9 cellular contexts compared by ENCODE assay signal in genomic region chr1:23394176-23394575, GRCh38. TPM values are rescaled to one million over a fixed set of nuclear protein-coding genes. Genes with fewer than 3 reads are reported as not detected.
DNase-seq lines count a peak whose midpoint lies in the region; ATAC-seq and TF ChIP-seq lines count a peak whose summit lies in the region.
"Had no signal": no experiment of that assay in that cellular context is flagged by ENCODE, and none has a peak within 500 bp of the region (broad histone marks: within the 10 kb centered on the region; RNA-seq: fewer than 3 reads in every experiment).

No MANE protein-coding gene starts in this region.

- TF ChIP-seq CTCF in AG04450 (IDR thresholded peaks at IDR 0.05; ENCODE audit: low read depth, low read length) (no peak), fibroblast of lung (conservative IDR thresholded peaks at IDR 0.05 in 1 of 2, IDR thresholded peaks at IDR 0.05 in 1 of 2; ENCODE audit: low read depth in 1 of 2, low read length in 2 of 2) (no peak), osteoblast (IDR thresholded peaks at IDR 0.05; ENCODE audit: extremely low read depth, low read depth, low read length) (no peak), foreskin keratinocyte (conservative IDR thresholded peaks at IDR 0.05) (no peak)

- H3K9me3 Mint-ChIP-seq in activated CD4-positive, alpha-beta T cell treated with anti-CD3 and anti-CD28 coated beads, Interleukin-2, amount 10 ng/mL, durations not matched to agents 24 days and 14 days, result no peaks in the 10 kb centered on the region

- H3K4me1 Mint-ChIP-seq in activated CD4-positive, alpha-beta T cell treated with anti-CD3 and anti-CD28 coated beads, Interleukin-2, amount 10 ng/mL, durations not matched to agents 24 days and 14 days, result peaks cover 3% of the 10 kb centered on the region

- H3K79me2 ChIP-seq in fibroblast of lung (ENCODE audit: control insufficient read depth, insufficient read depth, low read length) (no peaks in the 10 kb centered on the region), osteoblast (ENCODE audit: insufficient read depth, low read length) (no peaks in the 10 kb centered on the region)

- peaks cover 15% of the 10 kb centered on the region for H3K4me1 ChIP-seq in fibroblast of lung (ENCODE audit: control insufficient read depth, extremely low read depth, insufficient read depth, low read length)
- H3K4me1 ChIP-seq in osteoblast (ENCODE audit: insufficient read depth, low read length), result peaks cover 27% of the 10 kb centered on the region
- H3K4me1 ChIP-seq in foreskin keratinocyte, result no peaks in the 10 kb centered on the region

- CTCF ChIA-PET in AG04450 (lab: Charles Lee), result interaction anchor here (1.1 to 2.9 kb wide), 3 partner anchors 9 to 145 kb away, joined by 3 to 34 read pairs (median 3); no protein-coding TSS in a partner anchor

- intact Hi-C loops in activated CD4-positive, alpha-beta T cell treated with anti-CD3 and anti-CD28 coated beads, Interleukin-2, amount 10 ng/mL, durations not matched to agents 24 days and 14 days (cut with micrococcal nuclease), result no loop called here

- no peak overlapping the region for H3K9ac ChIP-seq in fibroblast of lung (ENCODE audit: insufficient read depth, low read length)

- H3K27me3 Mint-ChIP-seq in activated CD4-positive, alpha-beta T cell treated with anti-CD3 and anti-CD28 coated beads, Interleukin-2, amount 10 ng/mL, durations not matched to agents 24 days and 14 days, result peaks cover 2% of the 10 kb centered on the region

- H3K27ac ChIP-seq in AG04450 (ENCODE audit: low read depth, low read length) (peak overlapping the region; percentile 86), fibroblast of lung (ENCODE audit: insufficient read depth, low read length) (peak overlapping the region; percentile 79), osteoblast (ENCODE audit: low read depth, low read length) (peak overlapping the region; percentile 85), foreskin keratinocyte (no peak overlapping the region)

- H3K27me3 ChIP-seq in AG04450 (ENCODE audit: control insufficient read depth, insufficient read depth, low read length) (no peaks in the 10 kb centered on the region), fibroblast of lung (ENCODE audit: control insufficient read depth, insufficient read depth, low read length) (no peaks in the 10 kb centered on the region), osteoblast (ENCODE audit: insufficient read depth, low read length) (no peaks in the 10 kb centered on the region), foreskin keratinocyte (no peaks in the 10 kb centered on the region)

- H3K27ac Mint-ChIP-seq in activated CD4-positive, alpha-beta T cell treated with anti-CD3 and anti-CD28 coated beads, Interleukin-2, amount 10 ng/mL, durations not matched to agents 24 days and 14 days, result no peak overlapping the region

- H3K36me3 ChIP-seq in fibroblast of lung (ENCODE audit: control insufficient read depth, insufficient read depth, low read length), result no peaks in the 10 kb centered on the region
- H3K36me3 ChIP-seq in osteoblast (ENCODE audit: insufficient read depth, low read length), result no peaks in the 10 kb centered on the region

- no peak overlapping the region for H2AFZ ChIP-seq in fibroblast of lung (ENCODE audit: low read length)
- H2AFZ ChIP-seq in osteoblast (ENCODE audit: low read length), result no peak overlapping the region

- DNase-seq in AG04450 (ENCODE audit: low read depth, low spot score) (no peak), RPMI7951 (ENCODE audit: low read depth) (peak; percentile 66), fibroblast of lung (ENCODE audit: low read depth in 2 of 2) (peak; percentile 74 to 82), osteoblast (ENCODE audit: insufficient read length, low spot score, missing footprints) (peak; percentile 91), foreskin keratinocyte (no peak)
- DNase-seq in activated naive CD4-positive, alpha-beta T cell treated with Interleukin-2 at 50 U/mL for 16 hours, result no peak
- DNase-seq in activated CD4-positive, alpha-beta T cell treated with anti-CD3 and anti-CD28 coated beads, Interleukin-2, amount 10 ng/mL, durations not matched to agents 24 days and 14 days, result no peak
- DNase-seq in activated CD8-positive, alpha-beta memory T cell treated with anti-CD3 and anti-CD28 coated beads, Interleukin-2, amount 50 U/mL, for 4 hours, result no peak
- DNase-seq: NCI-H2081 treated with DMSO at 0.1 percent for 48 hours had no signal

- H3K4me2 ChIP-seq in fibroblast of lung (ENCODE audit: extremely low read depth, insufficient read depth, low read length) (no peak overlapping the region), osteoblast (ENCODE audit: insufficient read depth, low read length) (peak overlapping the region; percentile 44)

- ATAC-seq in foreskin keratinocyte, result no peak

- no peaks in the 10 kb centered on the region for H4K20me1 ChIP-seq in fibroblast of lung (ENCODE audit: control insufficient read depth, extremely low read depth, insufficient read depth, low read length)
- no peaks in the 10 kb centered on the region for H4K20me1 ChIP-seq in osteoblast (ENCODE audit: insufficient read depth, low read length)

- H3K36me3 Mint-ChIP-seq in activated CD4-positive, alpha-beta T cell treated with anti-CD3 and anti-CD28 coated beads, Interleukin-2, amount 10 ng/mL, durations not matched to agents 24 days and 14 days (ENCODE audit: low read depth), result no peaks in the 10 kb centered on the region

- no peak overlapping the region for H3K4me3 Mint-ChIP-seq in activated CD4-positive, alpha-beta T cell treated with anti-CD3 and anti-CD28 coated beads, Interleukin-2, amount 10 ng/mL, durations not matched to agents 24 days and 14 days

- POLR2A ChIA-PET in AG04450 (lab: Yijun Ruan, JAX), result interaction anchor here (1.0 to 2.2 kb wide), 7 partner anchors 9 to 227 kb away, joined by 3 to 7 read pairs (median 4); partner anchors contain the start of genes HNRNPR and ZNF436

- H3K9me3 ChIP-seq in AG04450 (ENCODE audit: control insufficient read depth, insufficient read depth, low read length) (no peaks in the 10 kb centered on the region; the same call in 1 of the 2 replicates), fibroblast of lung (ENCODE audit: control insufficient read depth, insufficient read depth, low read depth, low read length) (no peaks in the 10 kb centered on the region), osteoblast (ENCODE audit: low read depth, low read length) (no peaks in the 10 kb centered on the region)

- H3K4me3 ChIP-seq in AG04450 (ENCODE audit: low read depth, low read length), result no peak overlapping the region
- no peak overlapping the region for H3K4me3 ChIP-seq in fibroblast of lung (replicated peaks in 1 of 4; ENCODE audit: control extremely low read depth in 1 of 4, insufficient read depth in 1 of 4, low read depth in 3 of 4, low read length in 4 of 4)
- H3K4me3 ChIP-seq in osteoblast (ENCODE audit: insufficient read depth, low read length), result no peak overlapping the region

RNA-seq across cellular contexts. Expression of gene ZNF436, which starts 24.5 kb away (rescaled TPM):
- polyA plus RNA-seq in AG04450 (2011; rRNA removed), result 14.2 and 17.2 TPM in 2 replicates
- polyA minus RNA-seq in AG04450 (2011; rRNA and poly(A)+ RNA removed), result 14.6 and 22.5 TPM in 2 replicates
- total RNA-seq in RPMI7951 (2014; rRNA removed; shearing (Covaris generic)), result 15.7 and 21.1 TPM in 2 replicates
- total RNA-seq in fibroblast of lung, result 31.5 and 32.6 TPM in 2 replicates
- 10.7 and 11.9 TPM in 2 replicates for polyA plus RNA-seq in fibroblast of lung
- 8.1 and 8.7 TPM in 2 replicates for polyA plus RNA-seq in fibroblast of lung (2012)
- 5.2 and 5.3 TPM in 2 replicates for polyA minus RNA-seq in fibroblast of lung (ENCODE audit: low replicate concordance)
- total RNA-seq in osteoblast, result 32.4 and 32.9 TPM in 2 replicates
- 5.2 TPM in 2 replicates for total RNA-seq in activated CD4-positive, alpha-beta T cell treated with anti-CD3 and anti-CD28 coated beads, Interleukin-2, amount 10 ng/mL, durations not matched to agents 24 days and 14 days
- 11.8 TPM in 2 replicates for total RNA-seq in foreskin keratinocyte
- 3.1 and 4.0 TPM in 2 replicates for polyA plus RNA-seq in foreskin keratinocyte

RNA-seq across cellular contexts. Expression of gene TCEA3, which starts 30.4 kb away (rescaled TPM):
- polyA plus RNA-seq in AG04450 (2011; rRNA removed) (14.7 and 15.6 TPM in 2 replicates), fibroblast of lung (11.9 and 12.3 TPM in 2 replicates), foreskin keratinocyte (0.90 and 1.2 TPM in 2 replicates)
- polyA minus RNA-seq in AG04450 (2011; rRNA and poly(A)+ RNA removed), result 10.9 and 11.2 TPM in 2 replicates
- 1.7 and 2.3 TPM in 2 replicates for total RNA-seq in RPMI7951 (2014; rRNA removed; shearing (Covaris generic))
- total RNA-seq in fibroblast of lung (37.5 and 44.6 TPM in 2 replicates), osteoblast (28.9 and 31.5 TPM in 2 replicates), foreskin keratinocyte (0.71 and 1.4 TPM in 2 replicates)
- 11.5 and 14.6 TPM in 2 replicates for polyA plus RNA-seq in fibroblast of lung (2012)
- polyA minus RNA-seq in fibroblast of lung (ENCODE audit: low replicate concordance), result 6.3 and 7.0 TPM in 2 replicates
- 6.7 and 7.8 TPM in 2 replicates for total RNA-seq in activated CD4-positive, alpha-beta T cell treated with anti-CD3 and anti-CD28 coated beads, Interleukin-2, amount 10 ng/mL, durations not matched to agents 24 days and 14 days

RNA-seq across cellular contexts. Expression of gene HNRNPR, which starts 50.1 kb away (rescaled TPM):
- 134 and 171 TPM in 2 replicates for polyA plus RNA-seq in AG04450 (2011; rRNA removed)
- polyA minus RNA-seq in AG04450 (2011; rRNA and poly(A)+ RNA removed), result 128 and 134 TPM in 2 replicates
- total RNA-seq in RPMI7951 (2014; rRNA removed; shearing (Covaris generic)), result 136 and 142 TPM in 2 replicates
- 59.1 and 62.1 TPM in 2 replicates for total RNA-seq in fibroblast of lung
- polyA plus RNA-seq in fibroblast of lung, result 141 and 186 TPM in 2 replicates
- polyA plus RNA-seq in fibroblast of lung (2012), result 98.3 and 135 TPM in 2 replicates
- 33.7 and 76.0 TPM in 2 replicates for polyA minus RNA-seq in fibroblast of lung (ENCODE audit: low replicate concordance)
- total RNA-seq in osteoblast, result 69.5 and 70.6 TPM in 2 replicates
- 229 and 235 TPM in 2 replicates for total RNA-seq in activated CD4-positive, alpha-beta T cell treated with anti-CD3 and anti-CD28 coated beads, Interleukin-2, amount 10 ng/mL, durations not matched to agents 24 days and 14 days
- 153 and 184 TPM in 2 replicates for total RNA-seq in foreskin keratinocyte
- 110 and 129 TPM in 2 replicates for polyA plus RNA-seq in foreskin keratinocyte

Comparison
In these comparisons a context has a peak if more than half of its experiments do, and no peak if none do; other contexts are left out.
1. DNase-seq: peak in RPMI7951 (single experiment), fibroblast of lung (2 of 2) and osteoblast (single experiment); none in AG04450 (single experiment), activated naive CD4-positive, alpha-beta T cell treated with Interleukin-2 at 50 U/mL for 16 hours (single experiment), activated CD4-positive, alpha-beta T cell treated with anti-CD3 and anti-CD28 coated beads, Interleukin-2, amount 10 ng/mL, durations not matched to agents 24 days and 14 days (single experiment), foreskin keratinocyte (0 of 2) and activated CD8-positive, alpha-beta memory T cell treated with anti-CD3 and anti-CD28 coated beads, Interleukin-2, amount 50 U/mL, for 4 hours (single experiment).